In genomic region chr13:59880468-59880867, GRCh38 we compare ENCODE assay signal across 16 cellular contexts.
"Had no signal": no experiment of that assay in that cellular context is flagged by ENCODE, and none has a peak within 500 bp of the region (broad histone marks: within the 10 kb centered on the region; RNA-seq: fewer than 3 reads in every experiment).

No MANE protein-coding gene starts in this region.

- H3K27me3 ChIP-seq: dorsolateral prefrontal cortex, esophagus muscularis mucosa, hepatocyte had no signal

- H3K4me3 Mint-ChIP-seq: activated CD8-positive, alpha-beta T cell treated with anti-CD3 and anti-CD28 coated beads, Interleukin-2, amount 10 ng/mL, durations not matched to agents 7 days and 5 days; activated naive CD4-positive, alpha-beta T cell treated with anti-CD3 and anti-CD28 coated beads, Interleukin-2, amount 10 ng/mL, durations not matched to agents 7 days and 5 days; activated T-helper 17 cell treated with anti-CD3 and anti-CD28 coated beads, Interleukin-2, amount 50 U/mL, for 72 hours; brain; T-helper 17 cell; WTC11 had no signal

- H3K27ac Mint-ChIP-seq: activated CD8-positive, alpha-beta T cell treated with anti-CD3 and anti-CD28 coated beads, Interleukin-2, amount 10 ng/mL, durations not matched to agents 7 days and 5 days; activated naive CD4-positive, alpha-beta T cell treated with anti-CD3 and anti-CD28 coated beads, Interleukin-2, amount 10 ng/mL, durations not matched to agents 7 days and 5 days; activated T-helper 17 cell treated with anti-CD3 and anti-CD28 coated beads, Interleukin-2, amount 50 U/mL, for 72 hours; brain; T-helper 17 cell; WTC11 had no signal

- H3K9me3 ChIP-seq: esophagus muscularis mucosa had no signal

- H3K36me3 Mint-ChIP-seq: brain, WTC11 had no signal

- H3K9me3 Mint-ChIP-seq: activated naive CD4-positive, alpha-beta T cell treated with anti-CD3 and anti-CD28 coated beads, Interleukin-2, amount 10 ng/mL, durations not matched to agents 7 days and 5 days; activated T-helper 17 cell treated with anti-CD3 and anti-CD28 coated beads, Interleukin-2, amount 50 U/mL, for 72 hours; brain; WTC11 had no signal

- H3K27ac ChIP-seq: dorsolateral prefrontal cortex, esophagus muscularis mucosa, hepatocyte had no signal

- H3K4me2 ChIP-seq: hepatocyte had no signal

- H3K4me3 ChIP-seq: dorsolateral prefrontal cortex, esophagus muscularis mucosa, hepatocyte had no signal

- H3K4me1 Mint-ChIP-seq: activated naive CD4-positive, alpha-beta T cell treated with anti-CD3 and anti-CD28 coated beads, Interleukin-2, amount 10 ng/mL, durations not matched to agents 7 days and 5 days; activated T-helper 17 cell treated with anti-CD3 and anti-CD28 coated beads, Interleukin-2, amount 50 U/mL, for 72 hours; brain; T-helper 17 cell; WTC11 had no signal

- H3K36me3 ChIP-seq: esophagus muscularis mucosa had no signal

- DNase-seq: activated CD4-positive, alpha-beta T cell treated with anti-CD3 and anti-CD28 coated beads for 48 hours; activated CD8-positive, alpha-beta T cell treated with anti-CD3 and anti-CD28 coated beads, Interleukin-2, amount 10 ng/mL, durations not matched to agents 7 days and 5 days; activated naive CD4-positive, alpha-beta T cell treated with anti-CD3 and anti-CD28 coated beads, Interleukin-2, amount 10 ng/mL, durations not matched to agents 7 days and 5 days; amniotic stem cell; cerebellar nuclear complex; dorsolateral prefrontal cortex; kidney glomerular epithelial cell; midbrain; retina; small intestine; T-helper 17 cell had no signal

- H3K79me2 ChIP-seq: hepatocyte had no signal

- H2AFZ ChIP-seq: hepatocyte had no signal

- ATAC-seq: activated CD8-positive, alpha-beta T cell treated with anti-CD3 and anti-CD28 coated beads, Interleukin-2, amount 10 ng/mL, durations not matched to agents 7 days and 5 days; activated T-helper 17 cell treated with anti-CD3 and anti-CD28 coated beads, Interleukin-2, amount 50 U/mL, for 72 hours; T-helper 17 cell; WTC11 had no signal

- H3K27me3 Mint-ChIP-seq: activated naive CD4-positive, alpha-beta T cell treated with anti-CD3 and anti-CD28 coated beads, Interleukin-2, amount 10 ng/mL, durations not matched to agents 7 days and 5 days; activated T-helper 17 cell treated with anti-CD3 and anti-CD28 coated beads, Interleukin-2, amount 50 U/mL, for 72 hours; brain; T-helper 17 cell had no signal
